In genomic region chr12:84272324-84272723, GRCh38 we compare ENCODE assay signal across 22 cellular contexts.
DNase-seq lines count a peak whose midpoint lies in the region; ATAC-seq, FAIRE-seq and TF ChIP-seq lines count a peak whose summit lies in the region.
"Had no signal": no experiment of that assay in that cellular context is flagged by ENCODE, and none has a peak within 500 bp of the region (broad histone marks: within the 10 kb centered on the region; RNA-seq: fewer than 3 reads in every experiment).

No MANE protein-coding gene starts in this region.

- H3K9me3 ChIP-seq in OCI-LY7 (ENCODE audit: low read length) (no peaks in the 10 kb centered on the region), BE2C (no peaks in the 10 kb centered on the region)
- H3K9me3 ChIP-seq: BLaER1 had no signal

- TF ChIP-seq CTCF in bronchial epithelial cell (IDR thresholded peaks at IDR 0.05; ENCODE audit: insufficient read depth, low read length, severe bottlenecking) (no peak), OCI-LY7 (conservative IDR thresholded peaks at IDR 0.05; ENCODE audit: low read length) (no peak), BE2C (IDR thresholded peaks at IDR 0.05; ENCODE audit: low read depth, low read length) (no peak)

- DNase-seq in bronchial epithelial cell (ENCODE audit: low read depth) (peak; percentile 59), iris pigment epithelial cell (ENCODE audit: low read depth) (peak; percentile 1), NCI-H1417 treated with DMSO at 0.1 percent for 48 hours (lab: John Stamatoyannopoulos, UW) (no peak), OCI-LY7 (ENCODE audit: low spot score) (no peak), BE2C (no peak)
- DNase-seq: 8988T; ACHN; C1 segment of cervical spinal cord; CD4-positive, alpha-beta memory T cell; CD4-positive, CD25-positive, alpha-beta regulatory T cell; CD8-positive, alpha-beta memory T cell; COR-L47; DMS79 treated with DMSO at 0.1 percent for 48 hours; GF-D8 had no signal

- H2AFZ ChIP-seq in OCI-LY7 (ENCODE audit: low read length), result no peak overlapping the region

- FAIRE-seq in bronchial epithelial cell (lab: Jason Lieb, UNC) (no peak), endometrium (lab: Jason Lieb, UNC) (peak; percentile 73)
- FAIRE-seq: A204.1, D721Med, G401.6, GM12891 had no signal

- no peak overlapping the region for H3K27ac ChIP-seq in OCI-LY7 (ENCODE audit: low read depth, low read length, poor library complexity, severe bottlenecking)
- H3K27ac ChIP-seq: BLaER1 had no signal

- H3K4me1 ChIP-seq in OCI-LY7 (ENCODE audit: insufficient read depth, low read length, poor library complexity, severe bottlenecking), result no peaks in the 10 kb centered on the region
- peaks cover 2% of the 10 kb centered on the region; the same call in 1 of the 2 replicates for H3K4me1 ChIP-seq in BE2C
- H3K4me1 ChIP-seq: BLaER1 had no signal

- POLR2A ChIA-PET in OCI-LY7 (lab: Charles Lee), result no interaction called here

- H3K9me2 ChIP-seq in OCI-LY7 (ENCODE audit: insufficient read depth, low read length), result no peaks in the 10 kb centered on the region

- H3K4me2 ChIP-seq in OCI-LY7 (ENCODE audit: low read length), result no peak overlapping the region
- H3K4me2 ChIP-seq: BLaER1 had no signal

- H3K36me3 ChIP-seq in bronchial epithelial cell (ENCODE audit: control insufficient read depth, insufficient read depth, low read length) (no peaks in the 10 kb centered on the region), OCI-LY7 (ENCODE audit: insufficient read depth, low read length) (no peaks in the 10 kb centered on the region), BE2C (no peaks in the 10 kb centered on the region; the same call in 1 of the 2 replicates)
- H3K36me3 ChIP-seq: BLaER1 had no signal

- intact Hi-C loops in OCI-LY7 (cut with micrococcal nuclease; ENCODE audit: unreplicated experiment), result no loop called here

- H3K27me3 ChIP-seq in bronchial epithelial cell (ENCODE audit: control insufficient read depth, insufficient read depth, low read length) (no peaks in the 10 kb centered on the region), BE2C (no peaks in the 10 kb centered on the region)
- H3K27me3 ChIP-seq: BLaER1 had no signal

- H3K79me2 ChIP-seq in OCI-LY7 (ENCODE audit: insufficient read depth, low read depth, low read length), result no peaks in the 10 kb centered on the region

- H4K20me1 ChIP-seq in OCI-LY7 (ENCODE audit: insufficient read depth, low read length), result no peaks in the 10 kb centered on the region
- H4K20me1 ChIP-seq: BLaER1 had no signal

- ATAC-seq in esophagus mucosa, result peak; percentile 58
- ATAC-seq in GM18873 (IDR thresholded peaks at IDR 0.05; ENCODE audit: low FRiP score, unreplicated experiment), result no peak

- CTCF ChIA-PET in OCI-LY7 (lab: Charles Lee; ENCODE audit: unreplicated experiment), result no interaction called here

- BruUV-seq in OCI-LY7 (replicated peaks; lab: Mats Ljungman, UMichigan), result no TSS peak

- H3K4me3 ChIP-seq in bronchial epithelial cell (ENCODE audit: low read depth, low read length), result no peak overlapping the region
- no peak overlapping the region for H3K4me3 ChIP-seq in OCI-LY7 (ENCODE audit: low read depth, low read length, poor library complexity, severe bottlenecking)
- no peak overlapping the region for H3K4me3 ChIP-seq in BE2C (ENCODE audit: low read depth, low read length)
- H3K4me3 ChIP-seq: BLaER1 had no signal

Comparison
In these comparisons a context has a peak if more than half of its experiments do, and no peak if none do; other contexts are left out.
1. DNase-seq: peak in bronchial epithelial cell (single experiment) and iris pigment epithelial cell (single experiment); none in NCI-H1417 treated with DMSO at 0.1 percent for 48 hours (single experiment), OCI-LY7 (single experiment) and BE2C (single experiment).